ENCODE assay signal across 8 cellular contexts in the genomic region with DNA sequence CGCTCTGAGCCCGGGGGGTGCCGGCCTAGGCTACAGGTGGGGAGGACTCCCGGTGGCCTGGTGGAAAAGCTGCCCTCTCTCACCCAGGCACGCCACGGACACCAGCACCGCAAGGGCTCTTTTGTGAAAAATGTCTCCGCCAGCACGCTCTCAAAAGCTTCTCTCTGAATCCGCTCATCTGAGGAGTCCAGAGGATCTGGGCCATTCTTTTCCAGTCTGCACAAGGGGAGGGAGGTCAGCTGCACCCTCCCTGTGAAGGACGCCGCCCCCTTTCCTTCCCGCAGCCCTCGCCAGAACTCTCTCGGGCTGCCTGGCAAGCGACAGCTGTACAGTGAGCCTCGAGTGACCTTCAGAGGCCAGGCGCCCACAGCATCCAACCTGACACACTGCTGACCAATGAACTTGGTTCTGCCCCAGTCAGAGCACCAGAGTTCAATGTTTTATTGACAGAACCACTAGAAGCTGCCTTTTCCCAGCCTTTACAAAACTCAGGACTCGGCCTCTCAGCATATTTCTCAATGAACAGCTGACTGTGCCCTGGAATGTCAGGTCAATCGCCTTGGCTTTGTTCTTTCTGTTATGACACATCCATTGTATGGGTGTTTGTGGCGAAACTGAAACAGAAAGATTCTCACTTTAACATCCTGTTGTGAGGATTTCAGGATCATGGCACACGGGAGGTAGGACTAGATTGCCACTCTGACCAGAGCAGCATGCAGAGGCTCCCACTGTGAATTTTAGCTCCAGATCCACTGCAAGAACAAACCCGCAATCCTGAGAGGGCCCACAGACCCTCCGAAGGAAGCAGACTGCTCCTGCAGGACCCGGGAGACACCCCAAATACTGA. TPM values are rescaled to one million over a fixed set of nuclear protein-coding genes. Genes with fewer than 3 reads are reported as not detected.
DNase-seq lines count a peak whose midpoint lies in the region; ATAC-seq and TF ChIP-seq lines count a peak whose summit lies in the region.

No MANE protein-coding gene starts in this region.

- TF ChIP-seq POLR2A in Peyer's patch (IDR thresholded peaks at IDR 0.05) = peak in 1 of 2 donors; percentile 6

- H3K4me3 ChIP-seq in Peyer's patch (peak overlapping the region; percentile 47 to 65 (median 58)), left lung (peak overlapping the region; percentile 50 to 57)

- H3K4me3 Mint-ChIP-seq in dendritic cell treated with granulocyte-macrophage colony-stimulating factor and Interleukin-4, amounts not matched to agents 40 ng/mL and 50 ng/mL, for 4 days = peak overlapping the region; percentile 89
- H3K4me3 Mint-ChIP-seq in stimulated activated naive CD8-positive, alpha-beta T cell treated with anti-CD3 and anti-CD28 coated beads, Interleukin-15, amount 100 ng/mL, for 72 hours = peak overlapping the region; percentile 90 to 92

- peaks cover 68% of the 10 kb centered on the region for H3K4me1 Mint-ChIP-seq in dendritic cell treated with granulocyte-macrophage colony-stimulating factor and Interleukin-4, amounts not matched to agents 40 ng/mL and 50 ng/mL, for 4 days (ENCODE audit: low read depth)
- peaks cover 90% of the 10 kb centered on the region for H3K4me1 Mint-ChIP-seq in stimulated activated naive CD8-positive, alpha-beta T cell treated with anti-CD3 and anti-CD28 coated beads, Interleukin-15, amount 100 ng/mL, for 72 hours

- no peaks in the 10 kb centered on the region for H3K36me3 ChIP-seq in Peyer's patch
- H3K36me3 ChIP-seq in left lung = no peaks in the 10 kb centered on the region

- peak overlapping the region; percentile 90 for H3K27ac Mint-ChIP-seq in dendritic cell treated with granulocyte-macrophage colony-stimulating factor and Interleukin-4, amounts not matched to agents 40 ng/mL and 50 ng/mL, for 4 days
- peak overlapping the region; percentile 49 to 96 for H3K27ac Mint-ChIP-seq in stimulated activated naive CD8-positive, alpha-beta T cell treated with anti-CD3 and anti-CD28 coated beads, Interleukin-15, amount 100 ng/mL, for 72 hours

- H3K9me3 Mint-ChIP-seq in dendritic cell treated with granulocyte-macrophage colony-stimulating factor and Interleukin-4, amounts not matched to agents 40 ng/mL and 50 ng/mL, for 4 days = peaks cover 9% of the 10 kb centered on the region
- peaks cover 13% of the 10 kb centered on the region in 2 donors for H3K9me3 Mint-ChIP-seq in stimulated activated naive CD8-positive, alpha-beta T cell treated with anti-CD3 and anti-CD28 coated beads, Interleukin-15, amount 100 ng/mL, for 72 hours

- intact Hi-C loops in dendritic cell treated with granulocyte-macrophage colony-stimulating factor and Interleukin-4, amounts not matched to agents 40 ng/mL and 50 ng/mL, for 4 days (cut with micrococcal nuclease) = no loop called here
- intact Hi-C loops in left lung (cut with DNase I) = no loop called here

- H3K27me3 Mint-ChIP-seq in dendritic cell treated with granulocyte-macrophage colony-stimulating factor and Interleukin-4, amounts not matched to agents 40 ng/mL and 50 ng/mL, for 4 days = no peaks in the 10 kb centered on the region
- peaks cover 11% of the 10 kb centered on the region for H3K27me3 Mint-ChIP-seq in stimulated activated naive CD8-positive, alpha-beta T cell treated with anti-CD3 and anti-CD28 coated beads, Interleukin-15, amount 100 ng/mL, for 72 hours

- H3K27me3 ChIP-seq in Peyer's patch (no peaks in the 10 kb centered on the region), left lung (no peaks in the 10 kb centered on the region)

- H3K27ac ChIP-seq in Peyer's patch (peak overlapping the region; percentile 84 to 93 (median 88)), left lung (peak overlapping the region; percentile 87 to 88)

- peak; percentile 79 for DNase-seq in AG08396 (ENCODE audit: low spot score)
- peak; percentile 60 to 76 (median 66) for DNase-seq in Peyer's patch
- DNase-seq in left lung = peak; percentile 83 to 86
- DNase-seq in stimulated activated naive CD8-positive, alpha-beta T cell treated with anti-CD3 and anti-CD28 coated beads, Interleukin-15, amount 100 ng/mL, for 72 hours = no peak
- DNase-seq in NCI-H1694 (lab: John Stamatoyannopoulos, UW) = no peak

- H3K4me1 ChIP-seq in Peyer's patch (peaks cover 0 to 32% (median 22%) of the 10 kb centered on the region in 4 donors), left lung (peaks cover 8 to 54% of the 10 kb centered on the region in 2 donors)

- TF ChIP-seq CTCF in Peyer's patch (IDR thresholded peaks at IDR 0.05) (no peak), left lung (IDR thresholded peaks at IDR 0.05) (no peak)

- ATAC-seq in GM19463 (IDR thresholded peaks at IDR 0.05; ENCODE audit: unreplicated experiment) (peak; percentile 45), left lung (peak; percentile 93), HG02970 (IDR thresholded peaks at IDR 0.05; ENCODE audit: low FRiP score, unreplicated experiment) (no peak)
- ATAC-seq in stimulated activated naive CD8-positive, alpha-beta T cell treated with anti-CD3 and anti-CD28 coated beads, Interleukin-15, amount 100 ng/mL, for 72 hours = peak; percentile 61

- H3K9me3 ChIP-seq in Peyer's patch (no peaks in the 10 kb centered on the region), left lung (no peaks in the 10 kb centered on the region)

- H3K36me3 Mint-ChIP-seq in dendritic cell treated with granulocyte-macrophage colony-stimulating factor and Interleukin-4, amounts not matched to agents 40 ng/mL and 50 ng/mL, for 4 days (ENCODE audit: low read depth) = peaks cover 5% of the 10 kb centered on the region

RNA-seq across cellular contexts. Expression of a gene that starts 26.7 kb away (rescaled TPM):
- 10 to 100 TPM in 1 of 4 donors, 1 to 10 TPM in 3; 2.9 to 13.2 (median 4.0) TPM for total RNA-seq in Peyer's patch
- total RNA-seq in left lung = 10 to 100 TPM in 1 of 2 donors, 1 to 10 TPM in 1; 7.6 to 17.0 TPM

RNA-seq across cellular contexts. Expression of a gene that starts 34.8 kb away (rescaled TPM):
- 100 to 1,000 TPM in 1 of 4 donors, 10 to 100 TPM in 3; 58.6 to 122 (median 86.4) TPM for total RNA-seq in Peyer's patch
- total RNA-seq in left lung = 100 to 1,000 TPM in 1 of 2 donors, 10 to 100 TPM in 1; 82.2 to 121 TPM

Comparison
In these comparisons a context has a peak if more than half of its experiments do, and no peak if none do; other contexts are left out.
1. DNase-seq: peak in AG08396 (single experiment), Peyer's patch (3 of 3) and left lung (2 of 2); none in stimulated activated naive CD8-positive, alpha-beta T cell treated with anti-CD3 and anti-CD28 coated beads, Interleukin-15, amount 100 ng/mL, for 72 hours (0 of 2) and NCI-H1694 (single experiment).